In genomic region chr3:169695051-169695450, GRCh38 we compare ENCODE assay signal across 15 cellular contexts.
"Had no signal": no experiment of that assay in that cellular context is flagged by ENCODE, and none has a peak within 500 bp of the region (broad histone marks: within the 10 kb centered on the region; RNA-seq: fewer than 3 reads in every experiment).

No MANE protein-coding gene starts in this region.

- H3K36me3 ChIP-seq: esophagus squamous epithelium, gastroesophageal sphincter, left lung, lower lobe of right lung, ovary, right atrium auricular region, sigmoid colon had no signal

- DNase-seq: esophagus squamous epithelium; foreskin fibroblast; glutamatergic neuron; left lung; lower lobe of right lung; natural killer cell; nucleus accumbens; ovary; sigmoid colon; stimulated activated CD4-positive, alpha-beta T cell treated with anti-CD3 and anti-CD28 coated beads, Interleukin-2, amount 100 ng/mL, for 48 hours; stimulated activated naive CD4-positive, alpha-beta T cell treated with Interleukin-2 at 50 U/mL for 16 hours; trophoblast cell had no signal

- ATAC-seq: gastroesophageal sphincter, left lung, lower lobe of right lung, natural killer cell had no signal

- H3K4me1 ChIP-seq: left lung, lower lobe of right lung had no signal

- H3K27me3 ChIP-seq: esophagus squamous epithelium, gastroesophageal sphincter, left lung, ovary, right atrium auricular region, sigmoid colon had no signal

- H3K9me3 ChIP-seq: esophagus squamous epithelium, gastroesophageal sphincter, left lung, lower lobe of right lung, ovary, right atrium auricular region, sigmoid colon had no signal

- H3K4me3 ChIP-seq: esophagus squamous epithelium, gastroesophageal sphincter, left lung, lower lobe of right lung, ovary, right atrium auricular region, sigmoid colon, smooth muscle cell had no signal
